8 cellular contexts compared by ENCODE assay signal in genomic region chr2:97664636-97664970, GRCh38. TPM values are rescaled to one million over a fixed set of nuclear protein-coding genes. Genes with fewer than 3 reads are reported as not detected.
DNase-seq lines count a peak whose midpoint lies in the region; ATAC-seq, FAIRE-seq and TF ChIP-seq lines count a peak whose summit lies in the region.

No MANE protein-coding gene starts in this region.

- H3K27ac ChIP-seq in K562 (ENCODE audit: extremely low read depth, low read depth, low read length): peak overlapping the region; percentile 98
- H3K27ac ChIP-seq in mesendoderm (ENCODE audit: low read depth, low read length): peak overlapping the region; percentile 82

- H3K27me3 ChIP-seq in K562 (ENCODE audit: control insufficient read depth in 2 of 2, insufficient read depth in 2 of 2, low read length in 2 of 2) (no peaks in the 10 kb centered on the region), mesendoderm (ENCODE audit: insufficient read depth, low read length, poor library complexity) (no peaks in the 10 kb centered on the region)

- POLR2A ChIA-PET in K562 (lab: Yijun Ruan, JAX): interaction anchor here (1.0 to 4.9 kb wide), 8 partner anchors 9 to 74 kb away, joined by 3 to 135 read pairs (median 10); partner anchors contain the start of genes ANKRD36B and COX5B

- TF ChIP-seq POLR2A in K562 (conservative IDR thresholded peaks at IDR 0.05): no peak

- ATAC-seq in K562: peak; percentile 10

- H3K18ac ChIP-seq in mesendoderm (ENCODE audit: low read length): peak overlapping the region; percentile 89

- H3K79me2 ChIP-seq in K562 (ENCODE audit: control insufficient read depth, insufficient read depth, low read length) (peaks cover 45% of the 10 kb centered on the region), mesendoderm (ENCODE audit: control insufficient read depth, insufficient read depth, low read length) (peaks cover 14% of the 10 kb centered on the region)

- H3K9ac ChIP-seq in K562 (ENCODE audit: insufficient read depth in 1 of 2, low read depth in 2 of 2, low read length in 2 of 2) (peak overlapping the region; percentile 82 to 98), mesendoderm (ENCODE audit: low read length) (peak overlapping the region; percentile 69)

- H3K36me3 ChIP-seq in K562 (ENCODE audit: control insufficient read depth, insufficient read depth, low read length) (peaks cover 24% of the 10 kb centered on the region; the same call in 2 of the 3 replicates), mesendoderm (ENCODE audit: control insufficient read depth, insufficient read depth, low read length) (no peaks in the 10 kb centered on the region)

- no peak overlapping the region for H4K5ac ChIP-seq in mesendoderm (ENCODE audit: low read length)

- H3K79me1 ChIP-seq in mesendoderm (ENCODE audit: low read length): peaks cover 17% of the 10 kb centered on the region

- H2BK5ac ChIP-seq in mesendoderm (ENCODE audit: low read length): no peak overlapping the region

- TF ChIP-seq CTCF in K562 (IDR thresholded peaks at IDR 0.05 in 2 of 3, conservative IDR thresholded peaks at IDR 0.05 in 1 of 3; ENCODE audit: insufficient read depth in 2 of 3, low read depth in 1 of 3, low read length in 3 of 3): 0 out of 6 replicates have a peak, but pooled peaks of 1 of the 3 experiments have one; percentile 31
- TF ChIP-seq CTCF in GM20000 (IDR thresholded peaks at IDR 0.05; ENCODE audit: extremely low read depth, missing control alignments): no peak

- peak overlapping the region; percentile 97 for H3K4me2 ChIP-seq in K562 (ENCODE audit: insufficient read depth, low read length)
- peak overlapping the region; percentile 30 for H3K4me2 ChIP-seq in mesendoderm (ENCODE audit: low read length)

- H2BK15ac ChIP-seq in mesendoderm (replicated peaks; ENCODE audit: low read depth): no peak overlapping the region

- in situ Hi-C loops in K562 (cut with MboI): no loop called here

- DNase-seq in COR-L47 (lab: John Stamatoyannopoulos, UW) (peak; percentile 49), Kasumi-1 (lab: John Stamatoyannopoulos, UW) (peak; percentile 73 to 75), K562 (ENCODE audit: extremely low read depth in 1 of 4, low spot score in 3 of 4) (peak in 2 of 4 experiments; percentile 7 to 67), mesendoderm (peak; percentile 51), GM20000 (ENCODE audit: low spot score) (no peak), NCI-H2107 (lab: John Stamatoyannopoulos, UW) (no peak), HT-29 (ENCODE audit: low spot score) (no peak)
- DNase-seq in activated CD8-positive, alpha-beta memory T cell treated with anti-CD3 and anti-CD28 coated beads, Interleukin-2, amount 50 U/mL, for 48 hours: no peak

- H2AK5ac ChIP-seq in mesendoderm (ENCODE audit: low read length): no peak overlapping the region

- H2AFZ ChIP-seq in K562 (ENCODE audit: low read depth, low read length): peak overlapping the region; percentile 99

- H2BK120ac ChIP-seq in mesendoderm (ENCODE audit: low read depth, low read length): no peak overlapping the region

- peaks cover 3% of the 10 kb centered on the region for H3K9me1 ChIP-seq in K562 (ENCODE audit: control insufficient read depth, insufficient read depth, low read length)

- no peaks in the 10 kb centered on the region; the same call in 1 of the 2 replicates for H4K20me1 ChIP-seq in K562 (replicated peaks; ENCODE audit: control insufficient read depth, insufficient read depth, low read length)

- no peak for FAIRE-seq in K562 (lab: Jason Lieb, UNC)

- H3K4me1 ChIP-seq in K562 (replicated peaks in 1 of 2; ENCODE audit: control insufficient read depth in 2 of 2, insufficient read depth in 2 of 2, low read length in 2 of 2) (peaks cover 21 to 38% of the 10 kb centered on the region in 2 experiments; a peak in 4 of 5 replicates), mesendoderm (ENCODE audit: control insufficient read depth, low read depth, low read length) (peaks cover 10% of the 10 kb centered on the region)

- peak overlapping the region; percentile 66 for H3K4me3 ChIP-seq in K562
- peak overlapping the region; percentile 70 for H3K4me3 ChIP-seq in mesendoderm (ENCODE audit: low read length)

- CTCF ChIA-PET in K562 (lab: Yijun Ruan, JAX; ENCODE audit: low intra/inter-chr PET ratio): interaction anchor here (0.8 to 2.4 kb wide), 4 partner anchors 9 to 74 kb away, joined by 3 to 15 read pairs (median 4); no protein-coding TSS in a partner anchor

- 1% methylated on average over 21 of the region's 21 CpGs for WGBS in K562 (ENCODE audit: insufficient coverage, low coverage, missing lambda C conversion rate)
- no CpG with 5 or more reads among the region's 21 CpGs for WGBS in mesendoderm (ENCODE audit: extremely low coverage, insufficient coverage, low lambda C conversion rate)

- peak overlapping the region; percentile 79 for H3K56ac ChIP-seq in mesendoderm (ENCODE audit: low read length)

- TF ChIP-seq EP300 in K562 (IDR thresholded peaks at IDR 0.05; ENCODE audit: low read length): no peak; the same call in 1 of the 2 replicates

- intact Hi-C loops in K562 (cut with micrococcal nuclease): loop anchor here (1.0 to 2.0 kb wide), 3 partner anchors 19 to 74 kb away; no protein-coding TSS in a partner anchor

- H4K8ac ChIP-seq in mesendoderm (ENCODE audit: low read depth, low read length): no peak overlapping the region

- no peak overlapping the region for H3K4ac ChIP-seq in mesendoderm (ENCODE audit: low read depth, low read length)

- H3K9me3 ChIP-seq in K562 (replicated peaks; ENCODE audit: control insufficient read depth, insufficient read depth, low read depth, low read length): no peaks in the 10 kb centered on the region

- TF ChIP-seq RAD21 in K562 (CRISPR knock-in tag; conservative IDR thresholded peaks at IDR 0.05 in 1 of 2, IDR thresholded peaks at IDR 0.05 in 1 of 2): peak in 1 of 2 experiments; percentile 4; a peak in 1 of 4 replicates

- no peak overlapping the region for H3K23ac ChIP-seq in mesendoderm (ENCODE audit: low read length)

- TSS peak; percentile 91 for BruUV-seq in K562 (replicated peaks; lab: Mats Ljungman, UMichigan)

RNA-seq across cellular contexts. Expression of gene ACTR1B, which starts 0.8 kb away (rescaled TPM):
- 58.6 and 187 TPM in 2 replicates for total RNA-seq in K562 (2011; cell fraction: chromatin; rRNA removed; ENCODE audit: low replicate concordance)
- total RNA-seq in K562 (2011; cell fraction: nucleolus; rRNA removed): 122 and 125 TPM in 2 replicates
- total RNA-seq in K562 (2011; cell fraction: nucleoplasm; rRNA removed): 80.8 and 84.3 TPM in 2 replicates
- total RNA-seq in K562 (2014; rRNA removed): 22.1 and 27.9 TPM in 2 replicates
- total RNA-seq in K562 (2014; rRNA removed; fragmentation: Illumina TruSeq; extraction: Trizol): 12.0 and 16.2 TPM in 2 replicates
- 26.4 and 26.7 TPM in 2 replicates for total RNA-seq in K562 (2015; rRNA removed; fragmentation: Illumina TruSeq; extraction: Trizol)
- 41.0 and 43.0 TPM in 2 replicates for total RNA-seq in K562 (2021)
- polyA plus RNA-seq in K562 (2011; rRNA removed): 40.9 and 47.4 TPM in 2 replicates
- polyA plus RNA-seq in K562 (2011; cell fraction: cytosol; rRNA removed): 50.7 and 71.9 TPM in 2 replicates
- polyA plus RNA-seq in K562 (2011; cell fraction: nucleus; rRNA removed): 306 and 320 TPM in 2 replicates
- polyA plus RNA-seq in K562 (2012): 37.9 and 120 TPM in 2 replicates
- polyA plus RNA-seq in K562 (2014; fragmentation: Illumina TruSeq; extraction: Trizol): 22.5 and 29.2 TPM in 2 replicates
- 1 to 10 TPM in 1 of 2 experiments, under 1 TPM in 1; 0.49 to 2.3 TPM for polyA plus RNA-seq in K562 (2014; fragmentation: Nextera tagmentation; extraction: Ambion mirVana)
- polyA plus RNA-seq in K562 (2014; rRNA removed): 42.3 and 46.1 TPM in 2 replicates
- 16.2 and 25.4 TPM in 2 replicates for polyA minus RNA-seq in K562 (2011; rRNA and poly(A)+ RNA removed)
- 19.1 and 23.3 TPM in 2 replicates for polyA minus RNA-seq in K562 (2011; cell fraction: cytosol; rRNA and poly(A)+ RNA removed)
- polyA minus RNA-seq in K562 (2011; cell fraction: nucleus; rRNA and poly(A)+ RNA removed): 68.1 and 83.7 TPM in 2 replicates
- polyA plus RNA-seq in mesendoderm (2013, experiment 1 of 2): 16.6 TPM
- polyA plus RNA-seq in mesendoderm (2013, experiment 2 of 2): 16.7 TPM
- total RNA-seq in HT-29 (2014; rRNA removed; shearing (Covaris generic)): 61.6 and 66.7 TPM in 2 replicates

RNA-seq across cellular contexts. Expression of gene C2orf92, which starts 4.9 kb away (rescaled TPM):
- 36.2 and 42.2 TPM in 2 replicates for total RNA-seq in K562 (2011; cell fraction: chromatin; rRNA removed; ENCODE audit: low replicate concordance)
- 17.0 and 25.8 TPM in 2 replicates for total RNA-seq in K562 (2011; cell fraction: nucleolus; rRNA removed)
- total RNA-seq in K562 (2011; cell fraction: nucleoplasm; rRNA removed): 19.2 and 23.9 TPM in 2 replicates
- 2.2 TPM in 2 replicates for total RNA-seq in K562 (2014; rRNA removed)
- total RNA-seq in K562 (2014; rRNA removed; fragmentation: Illumina TruSeq; extraction: Trizol): 3.6 and 5.0 TPM in 2 replicates
- total RNA-seq in K562 (2015; rRNA removed; fragmentation: Illumina TruSeq; extraction: Trizol): 6.7 and 6.8 TPM in 2 replicates
- total RNA-seq in K562 (2021): 4.0 and 4.5 TPM in 2 replicates
- polyA plus RNA-seq in K562 (2011; rRNA removed): 6.1 and 7.1 TPM in 2 replicates
- 1.4 and 2.2 TPM in 2 replicates for polyA plus RNA-seq in K562 (2011; cell fraction: cytosol; rRNA removed)
- 22.7 and 23.4 TPM in 2 replicates for polyA plus RNA-seq in K562 (2011; cell fraction: nucleus; rRNA removed)
- polyA plus RNA-seq in K562 (2012): 5.3 and 10.9 TPM in 2 replicates
- polyA plus RNA-seq in K562 (2014; fragmentation: Illumina TruSeq; extraction: Trizol): 3.4 and 4.0 TPM in 2 replicates
- 1 to 10 TPM in 1 of 2 experiments, under 1 TPM in 1; 0.65 to 1.2 TPM for polyA plus RNA-seq in K562 (2014; fragmentation: Nextera tagmentation; extraction: Ambion mirVana)
- polyA plus RNA-seq in K562 (2014; rRNA removed): 4.2 and 6.0 TPM in 2 replicates
- 11.2 and 14.2 TPM in 2 replicates for polyA minus RNA-seq in K562 (2011; rRNA and poly(A)+ RNA removed)
- polyA minus RNA-seq in K562 (2011; cell fraction: cytosol; rRNA and poly(A)+ RNA removed): 1.4 and 2.4 TPM in 2 replicates
- 9.6 and 20.2 TPM in 2 replicates for polyA minus RNA-seq in K562 (2011; cell fraction: nucleus; rRNA and poly(A)+ RNA removed)
- polyA plus RNA-seq in mesendoderm (2013, experiment 1 of 2): 1.7 TPM
- polyA plus RNA-seq in mesendoderm (2013, experiment 2 of 2): 1.7 TPM
- 1.9 and 2.2 TPM in 2 replicates for total RNA-seq in HT-29 (2014; rRNA removed; shearing (Covaris generic))

RNA-seq across cellular contexts. Expression of gene COX5B, which starts 18.7 kb away (rescaled TPM):
- total RNA-seq in K562 (2011; cell fraction: chromatin; rRNA removed; ENCODE audit: low replicate concordance): 55.0 and 69.6 TPM in 2 replicates
- 123 and 139 TPM in 2 replicates for total RNA-seq in K562 (2011; cell fraction: nucleolus; rRNA removed)
- 112 and 121 TPM in 2 replicates for total RNA-seq in K562 (2011; cell fraction: nucleoplasm; rRNA removed)
- 1,235 and 1,392 TPM in 2 replicates for total RNA-seq in K562 (2014; rRNA removed)
- total RNA-seq in K562 (2014; rRNA removed; fragmentation: Illumina TruSeq; extraction: Trizol): 182 and 199 TPM in 2 replicates
- total RNA-seq in K562 (2015; rRNA removed; fragmentation: Illumina TruSeq; extraction: Trizol): 458 and 535 TPM in 2 replicates
- 536 and 603 TPM in 2 replicates for total RNA-seq in K562 (2021)
- 535 and 582 TPM in 2 replicates for polyA plus RNA-seq in K562 (2011; rRNA removed)
- 717 and 760 TPM in 2 replicates for polyA plus RNA-seq in K562 (2011; cell fraction: cytosol; rRNA removed)
- polyA plus RNA-seq in K562 (2011; cell fraction: nucleus; rRNA removed): 365 and 570 TPM in 2 replicates
- 526 and 547 TPM in 2 replicates for polyA plus RNA-seq in K562 (2012)
- 154 and 281 TPM in 2 replicates for polyA plus RNA-seq in K562 (2014; fragmentation: Illumina TruSeq; extraction: Trizol)
- polyA plus RNA-seq in K562 (2014; fragmentation: Nextera tagmentation; extraction: Ambion mirVana): 100 to 1,000 TPM; 305 to 487 TPM
- polyA plus RNA-seq in K562 (2014; rRNA removed): 1,304 and 1,424 TPM in 2 replicates
- 60.5 and 61.2 TPM in 2 replicates for polyA minus RNA-seq in K562 (2011; rRNA and poly(A)+ RNA removed)
- 88.6 and 115 TPM in 2 replicates for polyA minus RNA-seq in K562 (2011; cell fraction: cytosol; rRNA and poly(A)+ RNA removed)
- 46.4 and 75.2 TPM in 2 replicates for polyA minus RNA-seq in K562 (2011; cell fraction: nucleus; rRNA and poly(A)+ RNA removed)
- polyA plus RNA-seq in mesendoderm (2013, experiment 1 of 2): 235 TPM
- 239 TPM for polyA plus RNA-seq in mesendoderm (2013, experiment 2 of 2)
- total RNA-seq in HT-29 (2014; rRNA removed; shearing (Covaris generic)): 428 and 475 TPM in 2 replicates

RNA-seq across cellular contexts. Expression of gene ZAP70, which starts 48.8 kb away (rescaled TPM):
- total RNA-seq in K562 (2011; cell fraction: chromatin; rRNA removed; ENCODE audit: low replicate concordance): 0.58 and 3.1 TPM in 2 replicates
- 1.8 and 2.0 TPM in 2 replicates for total RNA-seq in K562 (2011; cell fraction: nucleolus; rRNA removed)
- total RNA-seq in K562 (2011; cell fraction: nucleoplasm; rRNA removed): 0.81 and 1.7 TPM in 2 replicates
- total RNA-seq in K562 (2014; rRNA removed): 0.41 and 0.49 TPM in 2 replicates
- 0.07 TPM in 1 of 2 replicates, not detected in the other for total RNA-seq in K562 (2014; rRNA removed; fragmentation: Illumina TruSeq; extraction: Trizol)
- 0.18 and 0.19 TPM in 2 replicates for total RNA-seq in K562 (2015; rRNA removed; fragmentation: Illumina TruSeq; extraction: Trizol)
- total RNA-seq in K562 (2021): 0.80 and 0.98 TPM in 2 replicates
- polyA plus RNA-seq in K562 (2011; rRNA removed): 0.35 and 0.39 TPM in 2 replicates
- 0.18 and 0.63 TPM in 2 replicates for polyA plus RNA-seq in K562 (2011; cell fraction: cytosol; rRNA removed)
- 2.9 and 5.1 TPM in 2 replicates for polyA plus RNA-seq in K562 (2011; cell fraction: nucleus; rRNA removed)
- 0.76 and 3.9 TPM in 2 replicates for polyA plus RNA-seq in K562 (2012)
- polyA plus RNA-seq in K562 (2014; fragmentation: Illumina TruSeq; extraction: Trizol): 0.21 and 0.22 TPM in 2 replicates
- polyA plus RNA-seq in K562 (2014; fragmentation: Nextera tagmentation; extraction: Ambion mirVana): under 1 TPM in 1 of 2 experiments, not detected in 1; 0.06 TPM
- 0.20 and 0.76 TPM in 2 replicates for polyA plus RNA-seq in K562 (2014; rRNA removed)
- polyA minus RNA-seq in K562 (2011; rRNA and poly(A)+ RNA removed): 0.15 and 0.46 TPM in 2 replicates
- not detected in 2 replicates for polyA minus RNA-seq in K562 (2011; cell fraction: cytosol; rRNA and poly(A)+ RNA removed)
- polyA minus RNA-seq in K562 (2011; cell fraction: nucleus; rRNA and poly(A)+ RNA removed): 0.81 TPM in 1 of 2 replicates, not detected in the other
- 0.46 TPM for polyA plus RNA-seq in mesendoderm (2013, experiment 1 of 2)
- polyA plus RNA-seq in mesendoderm (2013, experiment 2 of 2): 0.63 TPM
- 1.8 TPM in 1 of 2 replicates, not detected in the other for total RNA-seq in HT-29 (2014; rRNA removed; shearing (Covaris generic))

Comparison
In these comparisons a context has a peak if more than half of its experiments do, and no peak if none do; other contexts are left out.
1. DNase-seq: peak in COR-L47 (single experiment), Kasumi-1 (2 of 2) and mesendoderm (single experiment); none in GM20000 (single experiment), NCI-H2107 (single experiment), activated CD8-positive, alpha-beta memory T cell treated with anti-CD3 and anti-CD28 coated beads, Interleukin-2, amount 50 U/mL, for 48 hours (single experiment) and HT-29 (single experiment).